ENCODE assay signal across 1 cellular context in the genomic region with DNA sequence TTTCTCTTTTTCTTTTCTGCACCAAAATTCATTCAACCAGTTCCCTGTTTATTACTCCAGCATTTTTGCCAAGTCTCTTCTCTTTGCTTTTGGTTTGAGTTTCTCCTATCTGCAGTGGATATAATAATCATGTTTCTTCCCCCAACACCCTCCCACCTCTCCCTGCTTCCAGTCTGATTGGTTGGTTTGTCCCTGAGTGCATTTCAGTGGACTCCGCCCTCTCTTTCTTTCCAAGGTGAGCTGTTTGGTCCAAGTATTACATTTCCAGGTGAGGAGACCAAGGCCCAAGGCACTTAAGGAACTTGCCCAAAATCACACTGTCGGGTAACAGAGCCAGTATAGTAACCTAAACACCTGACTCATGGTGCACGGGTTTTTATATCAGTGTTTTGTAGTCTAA.
TF ChIP-seq lines count a peak whose summit lies in the region.

No MANE protein-coding gene starts in this region.

TF ChIP-seq in H1, 55 proteins besides CTCF, POLR2A, EP300 and RAD21 (continued from another document):
- TF ChIP-seq, protein P1, sequence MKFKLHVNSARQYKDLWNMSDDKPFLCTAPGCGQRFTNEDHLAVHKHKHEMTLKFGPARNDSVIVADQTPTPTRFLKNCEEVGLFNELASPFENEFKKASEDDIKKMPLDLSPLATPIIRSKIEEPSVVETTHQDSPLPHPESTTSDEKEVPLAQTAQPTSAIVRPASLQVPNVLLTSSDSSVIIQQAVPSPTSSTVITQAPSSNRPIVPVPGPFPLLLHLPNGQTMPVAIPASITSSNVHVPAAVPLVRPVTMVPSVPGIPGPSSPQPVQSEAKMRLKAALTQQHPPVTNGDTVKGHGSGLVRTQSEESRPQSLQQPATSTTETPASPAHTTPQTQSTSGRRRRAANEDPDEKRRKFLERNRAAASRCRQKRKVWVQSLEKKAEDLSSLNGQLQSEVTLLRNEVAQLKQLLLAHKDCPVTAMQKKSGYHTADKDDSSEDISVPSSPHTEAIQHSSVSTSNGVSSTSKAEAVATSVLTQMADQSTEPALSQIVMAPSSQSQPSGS (IDR thresholded peaks at IDR 0.05; ENCODE audit: low read length): no peak
- TF ChIP-seq NANOG (IDR thresholded peaks at IDR 0.05; ENCODE audit: insufficient read depth, low read depth, low read length, poor library complexity, severe bottlenecking): no peak
- no peak for TF ChIP-seq CBX8 (IDR thresholded peaks at IDR 0.05; ENCODE audit: borderline replicate concordance, low read depth, low read length)
- TF ChIP-seq KDM5A (IDR thresholded peaks at IDR 0.05; ENCODE audit: low read length): no peak
- no peak for TF ChIP-seq CEBPB (IDR thresholded peaks at IDR 0.05; ENCODE audit: low read depth, low read length)
